In the genomic region with DNA sequence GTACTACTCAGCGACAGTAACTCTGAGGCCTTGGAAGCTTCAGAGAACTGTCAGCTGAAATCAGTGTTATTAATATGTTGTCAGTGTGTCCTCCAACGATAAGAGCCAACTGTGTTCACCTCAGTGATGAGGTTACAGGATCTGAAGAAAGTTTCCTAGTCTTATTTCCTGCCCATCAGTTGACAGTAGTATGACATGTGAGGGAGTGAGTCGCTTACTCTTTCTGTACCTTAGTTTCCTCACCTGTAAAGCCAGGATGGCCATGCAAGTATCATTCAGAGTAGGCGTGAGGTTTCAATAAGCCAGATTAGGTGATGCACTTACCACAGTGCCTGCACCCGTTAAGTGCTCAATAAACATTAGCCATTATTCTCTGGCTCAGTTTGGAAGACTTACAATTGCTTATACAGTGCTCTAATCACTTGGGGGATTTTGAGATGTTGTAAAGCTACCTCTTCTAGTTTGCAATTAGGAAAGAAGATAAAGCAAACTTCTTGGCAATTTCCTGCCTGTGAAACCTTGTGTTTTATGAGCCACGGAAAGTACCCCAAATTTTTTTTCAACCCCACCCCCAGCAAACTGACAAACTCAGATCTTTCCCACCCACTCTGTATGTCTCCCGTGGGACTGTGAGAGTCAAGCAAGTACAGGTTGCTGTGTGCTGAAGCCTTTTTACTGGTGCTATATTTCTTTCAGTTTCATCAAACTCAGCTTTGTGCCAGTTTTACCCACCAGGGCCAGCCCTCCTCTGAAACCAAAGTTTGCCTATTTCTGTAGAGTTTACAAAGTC, we compare ENCODE assay signal across 8 cellular contexts.
DNase-seq lines count a peak whose midpoint lies in the region; ATAC-seq, FAIRE-seq and TF ChIP-seq lines count a peak whose summit lies in the region.

No MANE protein-coding gene starts in this region.

- peak; percentile 83 for FAIRE-seq in K562 (lab: Jason Lieb, UNC)

- H3K9me3 ChIP-seq in K562 (replicated peaks; ENCODE audit: control insufficient read depth, insufficient read depth, low read depth, low read length) = no peaks in the 10 kb centered on the region

- H3K36me3 ChIP-seq in K562 (ENCODE audit: control insufficient read depth, insufficient read depth, low read length) = no peaks in the 10 kb centered on the region

- POLR2A ChIA-PET in K562 (lab: Yijun Ruan, JAX) = interaction anchor here (0.6 to 1.9 kb wide), 2 partner anchors 14 to 17 kb away, joined by 3 to 7 read pairs; no protein-coding TSS in a partner anchor

- no peaks in the 10 kb centered on the region for H4K20me1 ChIP-seq in K562 (replicated peaks; ENCODE audit: control insufficient read depth, insufficient read depth, low read length)

- peak overlapping the region; percentile 13; the same call in 1 of the 2 replicates for H3K4me2 ChIP-seq in K562 (ENCODE audit: insufficient read depth, low read length)

- TF ChIP-seq CTCF in K562 (IDR thresholded peaks at IDR 0.05 in 2 of 3, conservative IDR thresholded peaks at IDR 0.05 in 1 of 3; ENCODE audit: insufficient read depth in 2 of 3, low read depth in 1 of 3, low read length in 3 of 3) (no peak), lower leg skin (IDR thresholded peaks at IDR 0.05) (no peak)

- no peak overlapping the region for H3K4me3 ChIP-seq in K562
- no peak overlapping the region for H3K4me3 ChIP-seq in lower leg skin (ENCODE audit: low read depth, poor library complexity, severe bottlenecking)

- peak; percentile 25 to 83 (median 50) for DNase-seq in K562 (ENCODE audit: extremely low read depth in 1 of 4, low spot score in 3 of 4)
- no peak for DNase-seq in epidermal melanocyte (ENCODE audit: insufficient read length, low spot score)
- no peak for DNase-seq in lower leg skin (ENCODE audit: low spot score in 2 of 2)
- no peak for DNase-seq in NCI-H345 (lab: John Stamatoyannopoulos, UW)
- DNase-seq in NOMO-1 (lab: John Stamatoyannopoulos, UW; ENCODE audit: unreplicated experiment in 2 of 2) = no peak

- H3K27ac ChIP-seq in K562 (ENCODE audit: extremely low read depth, low read depth, low read length) = peak overlapping the region; percentile 1; the same call in 1 of the 3 replicates

- H3K9ac ChIP-seq in K562 (ENCODE audit: insufficient read depth in 1 of 2, low read depth in 2 of 2, low read length in 2 of 2) = no peak overlapping the region

- TF ChIP-seq EP300 in K562 (IDR thresholded peaks at IDR 0.05; ENCODE audit: low read length) = peak; percentile 96

- H3K79me2 ChIP-seq in K562 (ENCODE audit: control insufficient read depth, insufficient read depth, low read length) = no peaks in the 10 kb centered on the region; the same call in 2 of the 3 replicates

- in situ Hi-C loops in K562 (cut with MboI) = loop anchor here (5.0 kb wide), 1 partner anchor 79 kb away; no protein-coding TSS in a partner anchor

- H3K4me1 ChIP-seq in K562 (replicated peaks in 1 of 2; ENCODE audit: control insufficient read depth in 2 of 2, insufficient read depth in 2 of 2, low read length in 2 of 2) = peaks cover 18 to 79% of the 10 kb centered on the region in 2 experiments

- intact Hi-C loops in K562 (cut with micrococcal nuclease) = loop anchor here (1.0 to 5.0 kb wide), 5 partner anchors 29 to 309 kb away; a partner anchor contains a TSS
- intact Hi-C loops in lower leg skin (cut with DNase I; ENCODE audit: low total_unique reads) = loop anchor here (5.0 kb wide), 1 partner anchor 254 kb away; no protein-coding TSS in a partner anchor

- no peaks in the 10 kb centered on the region for H3K9me1 ChIP-seq in K562 (ENCODE audit: control insufficient read depth, insufficient read depth, low read length)

- CTCF ChIA-PET in K562 (lab: Yijun Ruan, JAX; ENCODE audit: low intra/inter-chr PET ratio) = interaction anchor here (1.2 to 1.8 kb wide), 2 partner anchors 247 to 251 kb away, joined by 4 to 8 read pairs; no protein-coding TSS in a partner anchor

- no TSS peak for BruUV-seq in K562 (replicated peaks; lab: Mats Ljungman, UMichigan)

- WGBS in K562 (ENCODE audit: insufficient coverage, low coverage, missing lambda C conversion rate) = 10% methylated on average over 7 of the region's 7 CpGs
- WGBS in lower leg skin, 2 donors = 68 to 71% methylated on average over 7 of the region's 7 CpGs

- no peaks in the 10 kb centered on the region for H3K27me3 ChIP-seq in K562 (ENCODE audit: control insufficient read depth in 2 of 2, insufficient read depth in 2 of 2, low read length in 2 of 2)

- ATAC-seq in GM18502 (IDR thresholded peaks at IDR 0.05; ENCODE audit: poor library complexity, unreplicated experiment) = peak; percentile 82
- peak; percentile 24 for ATAC-seq in GM19468 (IDR thresholded peaks at IDR 0.05; ENCODE audit: extremely low read depth, unreplicated experiment)
- ATAC-seq in HG03280 (IDR thresholded peaks at IDR 0.05; ENCODE audit: unreplicated experiment) = peak; percentile 81
- peak; percentile 72 for ATAC-seq in K562

- TF ChIP-seq RAD21 in K562 (CRISPR knock-in tag; conservative IDR thresholded peaks at IDR 0.05 in 1 of 2, IDR thresholded peaks at IDR 0.05 in 1 of 2) = peak in 1 of 2 experiments; percentile 49; a peak in 2 of 4 replicates

- no peak overlapping the region for H2AFZ ChIP-seq in K562 (ENCODE audit: low read depth, low read length)

- TF ChIP-seq POLR2A in K562 (conservative IDR thresholded peaks at IDR 0.05) (no peak), lower leg skin (IDR thresholded peaks at IDR 0.05) (no peak)

TF ChIP-seq in K562, 482 proteins besides CTCF, POLR2A, EP300 and RAD21 (continues in another document):
- TF ChIP-seq, protein P1, sequence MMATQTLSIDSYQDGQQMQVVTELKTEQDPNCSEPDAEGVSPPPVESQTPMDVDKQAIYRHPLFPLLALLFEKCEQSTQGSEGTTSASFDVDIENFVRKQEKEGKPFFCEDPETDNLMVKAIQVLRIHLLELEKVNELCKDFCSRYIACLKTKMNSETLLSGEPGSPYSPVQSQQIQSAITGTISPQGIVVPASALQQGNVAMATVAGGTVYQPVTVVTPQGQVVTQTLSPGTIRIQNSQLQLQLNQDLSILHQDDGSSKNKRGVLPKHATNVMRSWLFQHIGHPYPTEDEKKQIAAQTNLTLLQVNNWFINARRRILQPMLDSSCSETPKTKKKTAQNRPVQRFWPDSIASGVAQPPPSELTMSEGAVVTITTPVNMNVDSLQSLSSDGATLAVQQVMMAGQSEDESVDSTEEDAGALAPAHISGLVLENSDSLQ (IDR thresholded peaks at IDR 0.05) = peak; percentile 93
- TF ChIP-seq, protein P2, sequence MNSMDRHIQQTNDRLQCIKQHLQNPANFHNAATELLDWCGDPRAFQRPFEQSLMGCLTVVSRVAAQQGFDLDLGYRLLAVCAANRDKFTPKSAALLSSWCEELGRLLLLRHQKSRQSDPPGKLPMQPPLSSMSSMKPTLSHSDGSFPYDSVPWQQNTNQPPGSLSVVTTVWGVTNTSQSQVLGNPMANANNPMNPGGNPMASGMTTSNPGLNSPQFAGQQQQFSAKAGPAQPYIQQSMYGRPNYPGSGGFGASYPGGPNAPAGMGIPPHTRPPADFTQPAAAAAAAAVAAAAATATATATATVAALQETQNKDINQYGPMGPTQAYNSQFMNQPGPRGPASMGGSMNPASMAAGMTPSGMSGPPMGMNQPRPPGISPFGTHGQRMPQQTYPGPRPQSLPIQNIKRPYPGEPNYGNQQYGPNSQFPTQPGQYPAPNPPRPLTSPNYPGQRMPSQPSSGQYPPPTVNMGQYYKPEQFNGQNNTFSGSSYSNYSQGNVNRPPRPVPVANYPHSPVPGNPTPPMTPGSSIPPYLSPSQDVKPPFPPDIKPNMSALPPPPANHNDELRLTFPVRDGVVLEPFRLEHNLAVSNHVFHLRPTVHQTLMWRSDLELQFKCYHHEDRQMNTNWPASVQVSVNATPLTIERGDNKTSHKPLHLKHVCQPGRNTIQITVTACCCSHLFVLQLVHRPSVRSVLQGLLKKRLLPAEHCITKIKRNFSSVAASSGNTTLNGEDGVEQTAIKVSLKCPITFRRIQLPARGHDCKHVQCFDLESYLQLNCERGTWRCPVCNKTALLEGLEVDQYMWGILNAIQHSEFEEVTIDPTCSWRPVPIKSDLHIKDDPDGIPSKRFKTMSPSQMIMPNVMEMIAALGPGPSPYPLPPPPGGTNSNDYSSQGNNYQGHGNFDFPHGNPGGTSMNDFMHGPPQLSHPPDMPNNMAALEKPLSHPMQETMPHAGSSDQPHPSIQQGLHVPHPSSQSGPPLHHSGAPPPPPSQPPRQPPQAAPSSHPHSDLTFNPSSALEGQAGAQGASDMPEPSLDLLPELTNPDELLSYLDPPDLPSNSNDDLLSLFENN (IDR thresholded peaks at IDR 0.05; ENCODE audit: low read depth in 2 of 2, low read length in 2 of 2) = 0 out of 4 replicates have a peak, but pooled peaks of 1 of the 2 experiments have one; percentile 61
- peak; percentile 70 for TF ChIP-seq SMARCE1 (IDR thresholded peaks at IDR 0.05)
- no peak for TF ChIP-seq ATF1 (CRISPR knock-in tag; IDR thresholded peaks at IDR 0.05)
- peak; percentile 63 for TF ChIP-seq ATF1 (tag; IDR thresholded peaks at IDR 0.05)
- TF ChIP-seq TCF7L2 (IDR thresholded peaks at IDR 0.05; ENCODE audit: low read depth, low read length) = no peak
- TF ChIP-seq, protein P3, sequence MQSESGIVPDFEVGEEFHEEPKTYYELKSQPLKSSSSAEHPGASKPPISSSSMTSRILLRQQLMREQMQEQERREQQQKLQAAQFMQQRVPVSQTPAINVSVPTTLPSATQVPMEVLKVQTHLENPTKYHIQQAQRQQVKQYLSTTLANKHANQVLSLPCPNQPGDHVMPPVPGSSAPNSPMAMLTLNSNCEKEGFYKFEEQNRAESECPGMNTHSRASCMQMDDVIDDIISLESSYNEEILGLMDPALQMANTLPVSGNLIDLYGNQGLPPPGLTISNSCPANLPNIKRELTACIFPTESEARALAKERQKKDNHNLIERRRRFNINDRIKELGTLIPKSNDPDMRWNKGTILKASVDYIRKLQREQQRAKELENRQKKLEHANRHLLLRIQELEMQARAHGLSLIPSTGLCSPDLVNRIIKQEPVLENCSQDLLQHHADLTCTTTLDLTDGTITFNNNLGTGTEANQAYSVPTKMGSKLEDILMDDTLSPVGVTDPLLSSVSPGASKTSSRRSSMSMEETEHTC (IDR thresholded peaks at IDR 0.05) = 0 out of 2 replicates have a peak, but pooled peaks have one; percentile 31
- TF ChIP-seq GATAD2A (IDR thresholded peaks at IDR 0.05) = peak; percentile 93
- TF ChIP-seq BACH1 (tag; IDR thresholded peaks at IDR 0.05) = no peak
- peak; percentile 32; the same call in 1 of the 2 replicates for TF ChIP-seq CXXC5 (CRISPR knock-in tag; IDR thresholded peaks at IDR 0.05)
- TF ChIP-seq, protein P4, sequence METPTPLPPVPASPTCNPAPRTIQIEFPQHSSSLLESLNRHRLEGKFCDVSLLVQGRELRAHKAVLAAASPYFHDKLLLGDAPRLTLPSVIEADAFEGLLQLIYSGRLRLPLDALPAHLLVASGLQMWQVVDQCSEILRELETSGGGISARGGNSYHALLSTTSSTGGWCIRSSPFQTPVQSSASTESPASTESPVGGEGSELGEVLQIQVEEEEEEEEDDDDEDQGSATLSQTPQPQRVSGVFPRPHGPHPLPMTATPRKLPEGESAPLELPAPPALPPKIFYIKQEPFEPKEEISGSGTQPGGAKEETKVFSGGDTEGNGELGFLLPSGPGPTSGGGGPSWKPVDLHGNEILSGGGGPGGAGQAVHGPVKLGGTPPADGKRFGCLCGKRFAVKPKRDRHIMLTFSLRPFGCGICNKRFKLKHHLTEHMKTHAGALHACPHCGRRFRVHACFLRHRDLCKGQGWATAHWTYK (CRISPR knock-in tag; IDR thresholded peaks at IDR 0.05) = 0 out of 2 replicates have a peak, but pooled peaks have one; percentile 32

Comparison
In these comparisons a context has a peak if more than half of its experiments do, and no peak if none do; other contexts are left out.
1. ATAC-seq: peak in every context shown above with its lines; median percentile 82 in GM18502; 81 in HG03280; 72 in K562; 24 in GM19468.
2. DNase-seq: peak in K562 (4 of 4); none in epidermal melanocyte (single experiment), lower leg skin (0 of 2), NCI-H345 (single experiment) and NOMO-1 (0 of 2).